1 cellular context compared by ENCODE assay signal in the genomic region with DNA sequence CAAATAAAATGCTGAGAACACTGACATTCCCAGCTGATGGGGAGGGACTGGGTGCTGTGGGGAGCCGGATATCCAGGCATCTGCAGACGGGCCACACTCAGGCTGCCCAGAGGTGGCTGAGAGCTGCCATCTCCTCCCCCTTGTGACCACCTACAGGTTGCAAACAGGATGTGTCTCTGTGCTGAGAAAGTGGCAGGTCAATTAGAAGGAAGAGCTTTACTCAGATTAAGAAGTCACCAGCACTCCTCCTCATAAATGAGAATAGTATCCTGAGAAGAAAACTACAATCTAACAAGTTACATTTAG.
TF ChIP-seq lines count a peak whose summit lies in the region.

No MANE protein-coding gene starts in this region.

TF ChIP-seq in endothelial cell of umbilical vein, 7 proteins besides CTCF, POLR2A, EP300 and RAD21 (continued from another document):
- TF ChIP-seq JUN (IDR thresholded peaks at IDR 0.05; ENCODE audit: borderline replicate concordance, insufficient read depth, insufficient read length, low read depth) (no peak), POLR2AphosphoS5 (IDR thresholded peaks at IDR 0.05; ENCODE audit: insufficient read depth, low read depth, low read length) (no peak)
